8 cellular contexts compared by ENCODE assay signal in genomic region chr5:134467231-134467630, GRCh38. TPM values are rescaled to one million over a fixed set of nuclear protein-coding genes. Genes with fewer than 3 reads are reported as not detected.
DNase-seq lines count a peak whose midpoint lies in the region; ATAC-seq and TF ChIP-seq lines count a peak whose summit lies in the region.

No MANE protein-coding gene starts in this region.

- peaks cover 9% of the 10 kb centered on the region for H3K9me3 Mint-ChIP-seq in WTC11

- H3K9ac ChIP-seq in ES-I3 (ENCODE audit: low read depth, low read length) (peak overlapping the region; percentile 7; the same call in 1 of the 2 replicates), smooth muscle cell (ENCODE audit: low read depth) (no peak overlapping the region)

- CTCF ChIA-PET in WTC11 (lab: Charles Lee): interaction anchor here (0.6 to 4.5 kb wide), 11 partner anchors 24 to 441 kb away, joined by 3 to 54 read pairs (median 6); partner anchors contain the start of genes CDKN2AIPNL and JADE2

- in situ Hi-C loops in HAP-1 (cut with MboI; ENCODE audit: low sequenced_read_pairs): no loop called here

- WGBS in smooth muscle cell (ENCODE audit: low lambda C conversion rate): 97% methylated on average over 6 of the region's 6 CpGs

- no peaks in the 10 kb centered on the region for H4K20me1 ChIP-seq in smooth muscle cell (ENCODE audit: low read depth)

- H3K4me1 Mint-ChIP-seq in WTC11: peaks cover 20% of the 10 kb centered on the region

- H3K4me3 ChIP-seq in smooth muscle cell: no peak overlapping the region
- no peak overlapping the region for H3K4me3 ChIP-seq in HAP-1

- peak overlapping the region; percentile 64 for H2AFZ ChIP-seq in smooth muscle cell (ENCODE audit: low read depth)

- no peaks in the 10 kb centered on the region for H3K79me2 ChIP-seq in smooth muscle cell (ENCODE audit: low read depth)

- H3K27ac ChIP-seq in smooth muscle cell (ENCODE audit: low read depth): no peak overlapping the region

- H3K36me3 ChIP-seq in ES-I3 (ENCODE audit: insufficient read depth, low read length) (no peaks in the 10 kb centered on the region), smooth muscle cell (ENCODE audit: low read depth) (no peaks in the 10 kb centered on the region), HAP-1 (replicated peaks) (no peaks in the 10 kb centered on the region)

- peak overlapping the region; percentile 85 for H3K27ac Mint-ChIP-seq in WTC11

- no peak for ATAC-seq in WTC11

- H3K27me3 ChIP-seq in smooth muscle cell (ENCODE audit: low read depth) (no peaks in the 10 kb centered on the region), HAP-1 (ENCODE audit: low read depth) (no peaks in the 10 kb centered on the region)

- DNase-seq in WTC11 (ENCODE audit: low spot score) (no peak), islet precursor cell (peak; percentile 19), smooth muscle cell (lab: John Stamatoyannopoulos, UW; ENCODE audit: unreplicated experiment) (no peak), NCI-H526 (lab: John Stamatoyannopoulos, UW) (no peak), GM19240 (ENCODE audit: insufficient read length, low spot score) (no peak), HAP-1 (ENCODE audit: low spot score in 2 of 2) (no peak), kidney glomerular epithelial cell (lab: John Stamatoyannopoulos, UW) (no peak)

- no peaks in the 10 kb centered on the region for H3F3A ChIP-seq in smooth muscle cell (ENCODE audit: low read depth)

- H3K4me3 Mint-ChIP-seq in WTC11: peak overlapping the region; percentile 86

- H3K27me3 Mint-ChIP-seq in WTC11 (ENCODE audit: low read depth): no peaks in the 10 kb centered on the region

- no peak for TF ChIP-seq CTCF in WTC11 (IDR thresholded peaks at IDR 0.05)
- TF ChIP-seq CTCF in smooth muscle cell (IDR thresholded peaks at IDR 0.05; ENCODE audit: borderline replicate concordance, insufficient read depth, poor library complexity, severe bottlenecking): no peak

- H3K4me1 ChIP-seq in ES-I3 (ENCODE audit: insufficient read depth, low read length): peaks cover 10% of the 10 kb centered on the region
- peaks cover 5% of the 10 kb centered on the region for H3K4me1 ChIP-seq in smooth muscle cell (ENCODE audit: low read depth)
- peaks cover 14% of the 10 kb centered on the region for H3K4me1 ChIP-seq in HAP-1

- peaks cover 6% of the 10 kb centered on the region for H3K36me3 Mint-ChIP-seq in WTC11

- peak overlapping the region; percentile 85 for H3K4me2 ChIP-seq in smooth muscle cell

- H3K9me3 ChIP-seq in ES-I3 (ENCODE audit: control insufficient read depth, insufficient read depth, low read length) (no peaks in the 10 kb centered on the region), smooth muscle cell (replicated peaks; ENCODE audit: low read depth) (no peaks in the 10 kb centered on the region), HAP-1 (no peaks in the 10 kb centered on the region)

- POLR2A ChIA-PET in WTC11 (lab: Charles Lee): interaction anchor here (0.5 to 3.5 kb wide), 18 partner anchors 10 to 437 kb away, joined by 3 to 55 read pairs (median 8); partner anchors contain the start of genes CDKN2AIPNL, JADE2, PCBD2 and PPP2CA

TF ChIP-seq in WTC11, 78 proteins besides CTCF, POLR2A, EP300 and RAD21 (continues in another document):
- no peak for TF ChIP-seq NR1H2 (CRISPR knock-in tag; IDR thresholded peaks at IDR 0.05)
- no peak for TF ChIP-seq SOX15 (CRISPR knock-in tag; IDR thresholded peaks at IDR 0.05)
- TF ChIP-seq ZNF317 (CRISPR knock-in tag; IDR thresholded peaks at IDR 0.05; ENCODE audit: borderline replicate concordance, low read depth): no peak
- TF ChIP-seq NFE2L1 (CRISPR knock-in tag; IDR thresholded peaks at IDR 0.05): no peak
- TF ChIP-seq ZNF425 (CRISPR knock-in tag; conservative IDR thresholded peaks at IDR 0.05): no peak
- no peak for TF ChIP-seq ZNF138 (CRISPR knock-in tag; conservative IDR thresholded peaks at IDR 0.05)
- TF ChIP-seq ZNF416 (CRISPR knock-in tag; IDR thresholded peaks at IDR 0.05): no peak
- no peak for TF ChIP-seq USF1 (CRISPR knock-in tag; IDR thresholded peaks at IDR 0.05)
- TF ChIP-seq FOXP1 (CRISPR knock-in tag; IDR thresholded peaks at IDR 0.05; ENCODE audit: borderline replicate concordance): no peak
- no peak for TF ChIP-seq ZSCAN18 (CRISPR knock-in tag; IDR thresholded peaks at IDR 0.05)
- no peak for TF ChIP-seq ZNF121 (CRISPR knock-in tag; IDR thresholded peaks at IDR 0.05)
- no peak for TF ChIP-seq E2F1 (CRISPR knock-in tag; IDR thresholded peaks at IDR 0.05)
- no peak for TF ChIP-seq STAT6 (CRISPR knock-in tag; conservative IDR thresholded peaks at IDR 0.05; ENCODE audit: low read depth)
- TF ChIP-seq RORB (CRISPR knock-in tag; IDR thresholded peaks at IDR 0.05): no peak
- TF ChIP-seq CREB1 (CRISPR knock-in tag; IDR thresholded peaks at IDR 0.05): no peak

RNA-seq across cellular contexts. Expression of gene CDKN2AIPNL, which starts 55.5 kb away (rescaled TPM):
- total RNA-seq in WTC11 (2021) (54.3 to 60.7 TPM (median 59.8 TPM) in 3 replicates), smooth muscle cell (9.9 and 18.2 TPM in 2 replicates)
- polyA plus RNA-seq in smooth muscle cell: 21.5 and 27.7 TPM in 2 replicates

RNA-seq across cellular contexts. Expression of gene JADE2, which starts 58.2 kb away (rescaled TPM):
- total RNA-seq in WTC11 (2021) (39.4 to 46.2 TPM (median 40.8 TPM) in 3 replicates), smooth muscle cell (5.0 and 18.0 TPM in 2 replicates)
- 4.3 and 5.5 TPM in 2 replicates for polyA plus RNA-seq in smooth muscle cell
